In genomic region chr17:35214192-35214591, GRCh38 we compare ENCODE assay signal across 11 cellular contexts. TPM values are rescaled to one million over a fixed set of nuclear protein-coding genes. Genes with fewer than 3 reads are reported as not detected.
DNase-seq lines count a peak whose midpoint lies in the region; ATAC-seq and TF ChIP-seq lines count a peak whose summit lies in the region.
"Had no signal": no experiment of that assay in that cellular context is flagged by ENCODE, and none has a peak within 500 bp of the region (broad histone marks: within the 10 kb centered on the region; RNA-seq: fewer than 3 reads in every experiment).

No MANE protein-coding gene starts in this region.

- H3K36me3 Mint-ChIP-seq in natural killer cell treated with Interleukin-12 subunit alpha and Interleukin-12 subunit beta and Interleukin-15 and Interleukin-18, amount 100 ng/mL, for 72 hours, result peaks cover 11% of the 10 kb centered on the region

- peak; percentile 60 to 74 for ATAC-seq in natural killer cell treated with Interleukin-12 subunit alpha and Interleukin-12 subunit beta and Interleukin-15 and Interleukin-18, amount 100 ng/mL, for 72 hours
- ATAC-seq in HG03442 (IDR thresholded peaks at IDR 0.05; ENCODE audit: unreplicated experiment), result no peak

- H3K27me3 Mint-ChIP-seq in natural killer cell treated with Interleukin-12 subunit alpha and Interleukin-12 subunit beta and Interleukin-15 and Interleukin-18, amount 100 ng/mL, for 72 hours, result no peaks in the 10 kb centered on the region

- no peak overlapping the region for H3K4me3 ChIP-seq in NB4 (ENCODE audit: low read depth, low read length)
- H3K4me3 ChIP-seq: smooth muscle cell had no signal

- H3K9me3 Mint-ChIP-seq in natural killer cell treated with Interleukin-12 subunit alpha and Interleukin-12 subunit beta and Interleukin-15 and Interleukin-18, amount 100 ng/mL, for 72 hours, result peaks cover 7% of the 10 kb centered on the region
- H3K9me3 Mint-ChIP-seq: nephron had no signal

- DNase-seq in activated CD4-positive, CD25-positive, alpha-beta regulatory T cell treated with anti-CD3 and anti-CD28 coated beads, Interleukin-2, amount 50 U/mL, for 16 hours (ENCODE audit: low read depth, low spot score), result peak; percentile 34
- DNase-seq in activated CD4-positive, CD25-positive, alpha-beta regulatory T cell treated with anti-CD3 and anti-CD28 coated beads, Interleukin-2, amount 50 U/mL, for 72 hours, result no peak
- DNase-seq in NB4 (ENCODE audit: low read depth) (peak; percentile 57), NCI-H1092 (lab: John Stamatoyannopoulos, UW) (no peak), SHP77 treated with DMSO at 0.1 percent for 48 hours (lab: John Stamatoyannopoulos, UW) (no peak)
- peak; percentile 14 for DNase-seq in activated gamma-delta T cell treated with anti-CD3 and anti-CD28 coated beads, Interleukin-2, amount 50 U/mL, for 16 hours (ENCODE audit: low read depth)
- DNase-seq in natural killer cell treated with Interleukin-12 subunit alpha and Interleukin-12 subunit beta and Interleukin-15 and Interleukin-18, amount 100 ng/mL, for 72 hours (ENCODE audit: low spot score), result peak; percentile 62
- DNase-seq: DMS53 had no signal

- TF ChIP-seq CTCF in NB4 (IDR thresholded peaks at IDR 0.05; ENCODE audit: low read depth, low read length), result no peak

- H3K4me3 Mint-ChIP-seq in natural killer cell treated with Interleukin-12 subunit alpha and Interleukin-12 subunit beta and Interleukin-15 and Interleukin-18, amount 100 ng/mL, for 72 hours, result peak overlapping the region; percentile 83
- H3K4me3 Mint-ChIP-seq: nephron had no signal

- no peak for TF ChIP-seq POLR2A in NB4 (IDR thresholded peaks at IDR 0.05; ENCODE audit: extremely low read depth, insufficient read length)

- peaks cover 62 to 68% of the 10 kb centered on the region in 2 donors for H3K4me1 Mint-ChIP-seq in natural killer cell treated with Interleukin-12 subunit alpha and Interleukin-12 subunit beta and Interleukin-15 and Interleukin-18, amount 100 ng/mL, for 72 hours (ENCODE audit: low read depth in 2 of 2)
- H3K4me1 Mint-ChIP-seq: nephron had no signal

- peak overlapping the region; percentile 88 for H3K27ac Mint-ChIP-seq in natural killer cell treated with Interleukin-12 subunit alpha and Interleukin-12 subunit beta and Interleukin-15 and Interleukin-18, amount 100 ng/mL, for 72 hours
- H3K27ac Mint-ChIP-seq: nephron had no signal

RNA-seq across cellular contexts. Expression of gene SLC35G3, which starts 20.0 kb away (rescaled TPM):
- not detected for total RNA-seq in natural killer cell treated with Interleukin-12 subunit alpha and Interleukin-12 subunit beta and Interleukin-15 and Interleukin-18, amount 100 ng/mL, for 72 hours
- total RNA-seq: smooth muscle cell had no signal

RNA-seq across cellular contexts. Expression of gene SLFN5, which starts 28.7 kb away (rescaled TPM):
- total RNA-seq in natural killer cell treated with Interleukin-12 subunit alpha and Interleukin-12 subunit beta and Interleukin-15 and Interleukin-18, amount 100 ng/mL, for 72 hours, result 10 to 100 TPM; 29.0 to 46.7 TPM

Comparison
In these comparisons a context has a peak if more than half of its experiments do, and no peak if none do; other contexts are left out.
1. DNase-seq: peak in activated CD4-positive, CD25-positive, alpha-beta regulatory T cell treated with anti-CD3 and anti-CD28 coated beads, Interleukin-2, amount 50 U/mL, for 16 hours (single experiment), NB4 (single experiment), activated gamma-delta T cell treated with anti-CD3 and anti-CD28 coated beads, Interleukin-2, amount 50 U/mL, for 16 hours (single experiment) and natural killer cell treated with Interleukin-12 subunit alpha and Interleukin-12 subunit beta and Interleukin-15 and Interleukin-18, amount 100 ng/mL, for 72 hours (single experiment); none in activated CD4-positive, CD25-positive, alpha-beta regulatory T cell treated with anti-CD3 and anti-CD28 coated beads, Interleukin-2, amount 50 U/mL, for 72 hours (single experiment), NCI-H1092 (single experiment) and SHP77 treated with DMSO at 0.1 percent for 48 hours (single experiment).